20 cellular contexts compared by ENCODE assay signal in the genomic region with DNA sequence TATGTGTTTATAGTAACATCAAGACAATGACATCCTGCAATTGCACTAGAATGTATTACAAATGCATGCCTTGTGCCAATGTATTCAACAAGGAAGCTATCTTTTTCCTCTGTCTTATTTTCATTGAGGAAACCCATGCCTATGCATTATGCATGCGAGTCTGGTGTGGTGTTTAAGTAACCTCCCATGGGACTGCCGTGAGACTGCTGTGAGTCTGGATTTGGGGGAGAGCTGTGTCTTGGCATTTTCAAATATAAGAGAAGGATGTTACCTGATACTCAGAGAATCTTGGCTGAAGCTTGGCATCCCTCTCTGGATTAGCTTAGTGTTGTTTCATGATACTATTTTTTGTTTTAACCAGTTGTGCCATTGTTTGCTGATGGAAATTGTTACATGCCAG.
DNase-seq lines count a peak whose midpoint lies in the region; ATAC-seq and TF ChIP-seq lines count a peak whose summit lies in the region.
"Had no signal": no experiment of that assay in that cellular context is flagged by ENCODE, and none has a peak within 500 bp of the region (broad histone marks: within the 10 kb centered on the region; RNA-seq: fewer than 3 reads in every experiment).

No MANE protein-coding gene starts in this region.

- H3K4me3 ChIP-seq in BLaER1 (no peak overlapping the region), HAP-1 (no peak overlapping the region), osteoblast (ENCODE audit: insufficient read depth, low read length) (no peak overlapping the region), psoas muscle (no peak overlapping the region)
- H3K4me3 ChIP-seq: gastroesophageal sphincter, lower lobe of right lung, uterus had no signal

- no peak overlapping the region for H2AFZ ChIP-seq in osteoblast (ENCODE audit: low read length)

- DNase-seq in HAP-1 (ENCODE audit: low spot score in 2 of 2) = peak; percentile 9 to 36
- DNase-seq in T-helper 17 cell = no peak
- DNase-seq in fibroblast of the conjunctiva (ENCODE audit: low read depth) = peak; percentile 70
- DNase-seq in stimulated activated CD4-positive, alpha-beta T cell treated with anti-CD3 and anti-CD28 coated beads, Interleukin-2, amount 100 ng/mL, for 48 hours = no peak
- DNase-seq in osteoblast (ENCODE audit: insufficient read length, low spot score, missing footprints) = no peak
- DNase-seq in HuH-7 (ENCODE audit: low spot score) = no peak
- no peak for DNase-seq in psoas muscle
- DNase-seq: ACHN; activated CD4-positive, alpha-beta T cell treated with anti-CD3 and anti-CD28 coated beads for 4 hours; activated naive CD4-positive, alpha-beta T cell treated with anti-CD3 and anti-CD28 coated beads, Interleukin-2, amount 50 U/mL, for 16 hours; GF-D8; GOT3; lower lobe of right lung; NCI-H1436 treated with DMSO at 0.1 percent for 48 hours; NCI-H345; SHP77; T-helper 9 cell; uterus had no signal

- 25 to 35% (median 28%) methylated on average over 2 of the region's 2 CpGs for WGBS in psoas muscle, 3 donors

- H3K27me3 ChIP-seq in BLaER1 (no peaks in the 10 kb centered on the region), HAP-1 (ENCODE audit: low read depth) (no peaks in the 10 kb centered on the region), osteoblast (ENCODE audit: insufficient read depth, low read length) (no peaks in the 10 kb centered on the region), psoas muscle (ENCODE audit: insufficient read depth in 3 of 3, low read length in 2 of 3) (no peaks in the 10 kb centered on the region)
- H3K27me3 ChIP-seq: gastroesophageal sphincter, uterus had no signal

- H3K36me3 ChIP-seq in BLaER1 (no peaks in the 10 kb centered on the region), HAP-1 (replicated peaks) (no peaks in the 10 kb centered on the region), osteoblast (ENCODE audit: insufficient read depth, low read length) (no peaks in the 10 kb centered on the region), psoas muscle (ENCODE audit: insufficient read depth in 1 of 2, low read depth in 1 of 2) (no peaks in the 10 kb centered on the region)
- H3K36me3 ChIP-seq: gastroesophageal sphincter, lower lobe of right lung, uterus had no signal

- no peak overlapping the region for H3K9ac ChIP-seq in BLaER1

- H3K4me2 ChIP-seq in BLaER1 (peak overlapping the region; percentile 44), osteoblast (ENCODE audit: insufficient read depth, low read length) (no peak overlapping the region)

- peak overlapping the region; percentile 70 for H3K27ac Mint-ChIP-seq in T-helper 17 cell

- no peaks in the 10 kb centered on the region; the same call in 1 of the 2 replicates for H3K9me3 ChIP-seq in BLaER1
- H3K9me3 ChIP-seq in HAP-1 = no peaks in the 10 kb centered on the region
- no peaks in the 10 kb centered on the region for H3K9me3 ChIP-seq in T-helper 17 cell (ENCODE audit: control insufficient read depth, low read length, poor library complexity, severe bottlenecking)
- H3K9me3 ChIP-seq in osteoblast (ENCODE audit: low read depth, low read length) = no peaks in the 10 kb centered on the region
- H3K9me3 ChIP-seq in psoas muscle = no peaks in the 10 kb centered on the region
- H3K9me3 ChIP-seq: gastroesophageal sphincter, lower lobe of right lung, uterus had no signal

- in situ Hi-C loops in HAP-1 (cut with MboI; ENCODE audit: low sequenced_read_pairs) = no loop called here

- H3K4me3 Mint-ChIP-seq in T-helper 17 cell = no peak overlapping the region

- no peaks in the 10 kb centered on the region for H3K27me3 Mint-ChIP-seq in T-helper 17 cell

- no peak overlapping the region for H3K27ac ChIP-seq in BLaER1
- no peak overlapping the region for H3K27ac ChIP-seq in osteoblast (ENCODE audit: low read depth, low read length)
- no peak overlapping the region for H3K27ac ChIP-seq in psoas muscle
- H3K27ac ChIP-seq: gastroesophageal sphincter, lower lobe of right lung, uterus had no signal

- TF ChIP-seq CTCF in osteoblast (IDR thresholded peaks at IDR 0.05; ENCODE audit: extremely low read depth, low read depth, low read length) = no peak
- TF ChIP-seq CTCF in psoas muscle (IDR thresholded peaks at IDR 0.05) = no peak

- intact Hi-C loops in psoas muscle (cut with DNase I) = no loop called here

- H3K4me1 ChIP-seq in BLaER1 (peaks cover 79% of the 10 kb centered on the region), HAP-1 (peaks cover 14% of the 10 kb centered on the region), osteoblast (ENCODE audit: insufficient read depth, low read length) (peaks cover 3% of the 10 kb centered on the region), psoas muscle (no peaks in the 10 kb centered on the region)
- H3K4me1 ChIP-seq: gastroesophageal sphincter, lower lobe of right lung, uterus had no signal

- peaks cover 50% of the 10 kb centered on the region for H3K4me1 Mint-ChIP-seq in T-helper 17 cell

- ATAC-seq in T-helper 17 cell (no peak), psoas muscle (no peak)
- ATAC-seq: gastroesophageal sphincter, lower lobe of right lung had no signal

- no peaks in the 10 kb centered on the region for H3K79me2 ChIP-seq in osteoblast (ENCODE audit: insufficient read depth, low read length)

- no peaks in the 10 kb centered on the region for H3K36me3 Mint-ChIP-seq in T-helper 17 cell (ENCODE audit: low read depth)

- H4K20me1 ChIP-seq in BLaER1 (no peaks in the 10 kb centered on the region), osteoblast (ENCODE audit: insufficient read depth, low read length) (no peaks in the 10 kb centered on the region)

Comparison
In these comparisons a context has a peak if more than half of its experiments do, and no peak if none do; other contexts are left out.
1. DNase-seq: peak in HAP-1 (2 of 2) and fibroblast of the conjunctiva (single experiment); none in T-helper 17 cell (0 of 3), stimulated activated CD4-positive, alpha-beta T cell treated with anti-CD3 and anti-CD28 coated beads, Interleukin-2, amount 100 ng/mL, for 48 hours (0 of 2), osteoblast (single experiment), HuH-7 (single experiment) and psoas muscle (0 of 2).